10 cellular contexts compared by ENCODE assay signal in genomic region chr6:141265748-141266647, GRCh38.
DNase-seq lines count a peak whose midpoint lies in the region; ATAC-seq, FAIRE-seq and TF ChIP-seq lines count a peak whose summit lies in the region.
"Had no signal": no experiment of that assay in that cellular context is flagged by ENCODE, and none has a peak within 500 bp of the region (broad histone marks: within the 10 kb centered on the region; RNA-seq: fewer than 3 reads in every experiment).

No MANE protein-coding gene starts in this region.

- no peak for TF ChIP-seq POLR2A in endothelial cell of umbilical vein (IDR thresholded peaks at IDR 0.05; ENCODE audit: low read depth, low read length)

- no peak overlapping the region for H3K9ac ChIP-seq in endothelial cell of umbilical vein (replicated peaks; ENCODE audit: extremely low read depth, insufficient read depth, low read length)

- H2AFZ ChIP-seq in endothelial cell of umbilical vein (ENCODE audit: low read depth, low read length): peak overlapping the region; percentile 62

- dilution Hi-C loops in endothelial cell of umbilical vein (cut with MboI; ENCODE audit: extremely low pct_ligation_motif_present, low sequenced_read_pairs): no loop called here

- no peak overlapping the region for H3K4me2 ChIP-seq in endothelial cell of umbilical vein (ENCODE audit: insufficient read depth, low read length)

- H3K4me3 ChIP-seq in GM12865 (ENCODE audit: low read depth, low read length): peak overlapping the region; percentile 23; the same call in 1 of the 2 replicates
- peak overlapping the region; percentile 24 to 38 for H3K4me3 ChIP-seq in Panc1 (ENCODE audit: low read depth in 2 of 2, low read length in 2 of 2)
- no peak overlapping the region for H3K4me3 ChIP-seq in endothelial cell of umbilical vein (replicated peaks in 1 of 3; ENCODE audit: insufficient read depth in 1 of 3, low read depth in 1 of 3, low read length in 3 of 3)
- H3K4me3 ChIP-seq: lung had no signal

- no peak for TF ChIP-seq CTCF in GM12865 (IDR thresholded peaks at IDR 0.05; ENCODE audit: insufficient read depth, low read depth, low read length, missing control alignments)
- TF ChIP-seq CTCF in Panc1 (IDR thresholded peaks at IDR 0.05): no peak
- no peak for TF ChIP-seq CTCF in endothelial cell of umbilical vein (IDR thresholded peaks at IDR 0.05; ENCODE audit: extremely low read depth in 1 of 2, insufficient read depth in 1 of 2, low read depth in 1 of 2, low read length in 2 of 2)

- no peaks in the 10 kb centered on the region for H3K79me2 ChIP-seq in endothelial cell of umbilical vein (ENCODE audit: control insufficient read depth, insufficient read depth, low read length)

- DNase-seq in GM12865 (ENCODE audit: low read depth) (no peak), Panc1 (ENCODE audit: low read depth, low spot score) (no peak), endothelial cell of umbilical vein (ENCODE audit: low read depth, low spot score) (no peak), retina (peak; percentile 54), SW 1271 (lab: John Stamatoyannopoulos, UW) (no peak), GDM1 (lab: John Stamatoyannopoulos, UW) (no peak), SHP77 treated with DMSO at 0.1 percent for 48 hours (lab: John Stamatoyannopoulos, UW) (no peak)
- DNase-seq in activated naive CD4-positive, alpha-beta T cell treated with Interleukin-2 at 50 U/mL for 16 hours: no peak
- DNase-seq: activated T-cell treated with anti-CD3 and anti-CD28 coated beads, Interleukin-2, amount 50 U/mL, for 72 hours had no signal

- intact Hi-C loops in Panc1 (cut with micrococcal nuclease; ENCODE audit: unreplicated experiment) (no loop called here), endothelial cell of umbilical vein (cut with micrococcal nuclease) (no loop called here)

- H4K20me1 ChIP-seq in endothelial cell of umbilical vein (replicated peaks; ENCODE audit: control insufficient read depth, extremely low read depth, insufficient read depth, low read length): no peaks in the 10 kb centered on the region

- H3K27me3 ChIP-seq in Panc1 (ENCODE audit: control insufficient read depth, insufficient read depth, low read length): no peaks in the 10 kb centered on the region
- no peaks in the 10 kb centered on the region for H3K27me3 ChIP-seq in endothelial cell of umbilical vein (ENCODE audit: control insufficient read depth in 2 of 2, insufficient read depth in 2 of 2, low read length in 2 of 2)

- H3K9me1 ChIP-seq in endothelial cell of umbilical vein (replicated peaks; ENCODE audit: control insufficient read depth, extremely low read depth, insufficient read depth, low read length): no peaks in the 10 kb centered on the region

- no peak for ATAC-seq in Panc1
- ATAC-seq: activated T-cell treated with anti-CD3 and anti-CD28 coated beads, Interleukin-2, amount 50 U/mL, for 72 hours had no signal

- peak overlapping the region; percentile 70 for H3K27ac ChIP-seq in Panc1 (ENCODE audit: low read length)
- no peak overlapping the region for H3K27ac ChIP-seq in endothelial cell of umbilical vein (ENCODE audit: insufficient read depth, low read depth, low read length)

- H3K36me3 ChIP-seq in Panc1 (ENCODE audit: control insufficient read depth, insufficient read depth, low read length): no peaks in the 10 kb centered on the region
- H3K36me3 ChIP-seq in endothelial cell of umbilical vein (ENCODE audit: control insufficient read depth in 2 of 2, extremely low read depth in 1 of 2, insufficient read depth in 2 of 2, low read length in 2 of 2): no peaks in the 10 kb centered on the region

- CTCF ChIA-PET in Panc1 (lab: Charles Lee): no interaction called here
- CTCF ChIA-PET in endothelial cell of umbilical vein (lab: Charles Lee): no interaction called here

- no peaks in the 10 kb centered on the region for H3K9me3 ChIP-seq in Panc1 (ENCODE audit: control insufficient read depth, insufficient read depth, low read depth, low read length)
- H3K9me3 ChIP-seq in endothelial cell of umbilical vein (replicated peaks; ENCODE audit: control insufficient read depth, insufficient read depth, low read length): no peaks in the 10 kb centered on the region

- in situ Hi-C loops in Panc1 (cut with HindIII; ENCODE audit: low pct_unique_long_range_greater_than_20kb, low sequenced_read_pairs): no loop called here

- FAIRE-seq in endothelial cell of umbilical vein (lab: Jason Lieb, UNC): no peak

- POLR2A ChIA-PET in Panc1 (lab: Charles Lee) (no interaction called here), endothelial cell of umbilical vein (lab: Charles Lee) (no interaction called here)

- H3K4me1 ChIP-seq in Panc1 (ENCODE audit: control insufficient read depth, insufficient read depth, low read length) (peaks cover 10% of the 10 kb centered on the region; the same call in 1 of the 2 replicates), endothelial cell of umbilical vein (ENCODE audit: control insufficient read depth, extremely low read depth, insufficient read depth, low read length) (no peaks in the 10 kb centered on the region)

- BruUV-seq in Panc1 (replicated peaks; lab: Mats Ljungman, UMichigan) (no TSS peak), endothelial cell of umbilical vein (replicated peaks; lab: Mats Ljungman, UMichigan) (no TSS peak)

TF ChIP-seq in endothelial cell of umbilical vein, 7 proteins besides CTCF, POLR2A, EP300 and RAD21:
- TF ChIP-seq GATA2 (IDR thresholded peaks at IDR 0.05; ENCODE audit: insufficient read depth, insufficient read length, low read depth, low read length): no peak
- no peak for TF ChIP-seq FOS (IDR thresholded peaks at IDR 0.05; ENCODE audit: borderline replicate concordance, insufficient read depth, low read length)
- no peak for TF ChIP-seq POLR2AphosphoS5 (IDR thresholded peaks at IDR 0.05; ENCODE audit: insufficient read depth, low read depth, low read length)
- no peak for TF ChIP-seq MAX (IDR thresholded peaks at IDR 0.05; ENCODE audit: insufficient read depth, insufficient read length)
- no peak for TF ChIP-seq MYC (IDR thresholded peaks at IDR 0.05; ENCODE audit: low read depth, low read length)
- TF ChIP-seq JUN (IDR thresholded peaks at IDR 0.05; ENCODE audit: borderline replicate concordance, insufficient read depth, insufficient read length, low read depth): no peak
- TF ChIP-seq EZH2 (IDR thresholded peaks at IDR 0.05; ENCODE audit: borderline replicate concordance, low read depth, low read length, severe bottlenecking): no peak

Comparison
In these comparisons a context has a peak if more than half of its experiments do, and no peak if none do; other contexts are left out.
1. H3K4me3 ChIP-seq: peak in GM12865 (single experiment) and Panc1 (2 of 2); none in endothelial cell of umbilical vein (0 of 3).